ENCODE assay signal across 8 cellular contexts in the genomic region with DNA sequence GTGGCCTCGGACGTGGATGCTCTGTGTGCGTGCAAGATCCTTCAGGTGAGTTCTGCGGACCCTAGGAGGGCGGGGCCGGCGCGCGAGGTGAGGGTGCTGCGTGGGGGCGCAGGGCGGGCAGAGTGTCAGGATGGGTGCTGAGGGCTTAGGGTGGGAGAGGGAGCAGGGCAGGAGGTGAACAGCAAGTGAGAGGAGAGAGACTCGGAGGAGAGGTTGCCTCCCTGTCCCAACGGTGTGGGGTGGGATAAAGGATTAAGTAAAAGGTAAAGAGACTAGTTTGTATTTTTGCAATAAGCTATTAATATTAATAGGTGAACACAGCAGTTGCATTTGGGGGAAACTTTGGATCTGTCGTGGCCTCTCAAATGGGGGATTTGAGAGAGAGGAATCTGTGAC. TPM values are rescaled to one million over a fixed set of nuclear protein-coding genes. Genes with fewer than 3 reads are reported as not detected.
A peak's percentile ranks its signal among the peaks of the same experiment; 100 is the strongest.
DNase-seq lines count a peak whose midpoint lies in the region; ATAC-seq, FAIRE-seq and TF ChIP-seq lines count a peak whose summit lies in the region.

No MANE protein-coding gene starts in this region.

- CTCF ChIA-PET in activated CD8-positive, alpha-beta memory T cell treated with anti-CD3 and anti-CD28 coated beads, Interleukin-2, amount 10 ng/mL, durations not matched to agents 7 days and 5 days (lab: Charles Lee), result interaction anchor here (0.5 to 1.5 kb wide), 5 partner anchors 21 to 336 kb away, joined by 3 to 6 read pairs (median 4); a partner anchor contains a TSS
- CTCF ChIA-PET in T-cell (lab: Charles Lee), result interaction anchor here in 1 of 2 donors (0.9 to 1.1 kb wide), 3 partner anchors 28 to 336 kb away, joined by 3 to 7 read pairs (median 6); a partner anchor contains a TSS

- H3K27ac Mint-ChIP-seq in activated CD8-positive, alpha-beta memory T cell treated with anti-CD3 and anti-CD28 coated beads, Interleukin-2, amount 10 ng/mL, durations not matched to agents 7 days and 5 days, result peak overlapping the region; percentile 98
- no peak overlapping the region for H3K27ac Mint-ChIP-seq in T-cell
- peak overlapping the region; percentile 91 to 100 for H3K27ac Mint-ChIP-seq in stimulated activated naive CD8-positive, alpha-beta T cell treated with anti-CD3 and anti-CD28 coated beads, Interleukin-15, amount 100 ng/mL, for 72 hours

- H3K27me3 Mint-ChIP-seq in activated CD8-positive, alpha-beta memory T cell treated with anti-CD3 and anti-CD28 coated beads, Interleukin-2, amount 10 ng/mL, durations not matched to agents 7 days and 5 days, result no peaks in the 10 kb centered on the region
- no peaks in the 10 kb centered on the region for H3K27me3 Mint-ChIP-seq in T-cell
- H3K27me3 Mint-ChIP-seq in stimulated activated naive CD8-positive, alpha-beta T cell treated with anti-CD3 and anti-CD28 coated beads, Interleukin-15, amount 100 ng/mL, for 72 hours, result no peaks in the 10 kb centered on the region

- peak overlapping the region; percentile 99 for H3K4me3 Mint-ChIP-seq in activated CD8-positive, alpha-beta memory T cell treated with anti-CD3 and anti-CD28 coated beads, Interleukin-2, amount 10 ng/mL, durations not matched to agents 7 days and 5 days
- H3K4me3 Mint-ChIP-seq in T-cell, result peak overlapping the region; percentile 84 to 93 (median 93)
- H3K4me3 Mint-ChIP-seq in stimulated activated naive CD8-positive, alpha-beta T cell treated with anti-CD3 and anti-CD28 coated beads, Interleukin-15, amount 100 ng/mL, for 72 hours, result peak overlapping the region; percentile 98 to 99

- no peak for DNase-seq in activated CD8-positive, alpha-beta memory T cell treated with anti-CD3 and anti-CD28 coated beads, Interleukin-2, amount 10 ng/mL, durations not matched to agents 7 days and 5 days
- DNase-seq in activated CD8-positive, alpha-beta memory T cell treated with anti-CD3 and anti-CD28 coated beads, Interleukin-2, amount 50 U/mL, for 48 hours, result no peak
- peak in 2 of 34 experiments; percentile 6 to 7 for DNase-seq in T-cell
- no peak for DNase-seq in stimulated activated naive CD8-positive, alpha-beta T cell treated with anti-CD3 and anti-CD28 coated beads, Interleukin-15, amount 100 ng/mL, for 72 hours
- DNase-seq in mucosa of gallbladder (ENCODE audit: low spot score), result no peak
- no peak for DNase-seq in activated CD4-positive, CD25-positive, alpha-beta regulatory T cell (lab: John Stamatoyannopoulos, UW)
- DNase-seq in GM12892 (ENCODE audit: insufficient read length), result no peak

- ATAC-seq in activated CD8-positive, alpha-beta memory T cell treated with anti-CD3 and anti-CD28 coated beads, Interleukin-2, amount 10 ng/mL, durations not matched to agents 7 days and 5 days, result peak; percentile 2
- no peak for ATAC-seq in T-cell (replicated peaks in 1 of 4)
- peak; percentile 10 for ATAC-seq in stimulated activated naive CD8-positive, alpha-beta T cell treated with anti-CD3 and anti-CD28 coated beads, Interleukin-15, amount 100 ng/mL, for 72 hours

- no peaks in the 10 kb centered on the region for H3K9me3 Mint-ChIP-seq in activated CD8-positive, alpha-beta memory T cell treated with anti-CD3 and anti-CD28 coated beads, Interleukin-2, amount 10 ng/mL, durations not matched to agents 7 days and 5 days (ENCODE audit: low read depth)
- no peaks in the 10 kb centered on the region for H3K9me3 Mint-ChIP-seq in T-cell
- no peaks in the 10 kb centered on the region for H3K9me3 Mint-ChIP-seq in stimulated activated naive CD8-positive, alpha-beta T cell treated with anti-CD3 and anti-CD28 coated beads, Interleukin-15, amount 100 ng/mL, for 72 hours

- no peak for FAIRE-seq in GM12892 (lab: Jason Lieb, UNC)

- TF ChIP-seq POLR2A in GM12892 (IDR thresholded peaks at IDR 0.05; ENCODE audit: low read depth, low read length), result no peak

- peak overlapping the region; percentile 85 for H3K4me3 ChIP-seq in iPS-11a (ENCODE audit: low read depth, low read length)

- peaks cover 41% of the 10 kb centered on the region for H3K4me1 Mint-ChIP-seq in activated CD8-positive, alpha-beta memory T cell treated with anti-CD3 and anti-CD28 coated beads, Interleukin-2, amount 10 ng/mL, durations not matched to agents 7 days and 5 days
- peaks cover 32 to 34% (median 32%) of the 10 kb centered on the region in 3 donors for H3K4me1 Mint-ChIP-seq in T-cell
- peaks cover 47% of the 10 kb centered on the region for H3K4me1 Mint-ChIP-seq in stimulated activated naive CD8-positive, alpha-beta T cell treated with anti-CD3 and anti-CD28 coated beads, Interleukin-15, amount 100 ng/mL, for 72 hours

- H3K36me3 Mint-ChIP-seq in activated CD8-positive, alpha-beta memory T cell treated with anti-CD3 and anti-CD28 coated beads, Interleukin-2, amount 10 ng/mL, durations not matched to agents 7 days and 5 days, result peaks cover 26% of the 10 kb centered on the region
- H3K36me3 Mint-ChIP-seq in T-cell, result peaks cover 6% of the 10 kb centered on the region

- POLR2A ChIA-PET in T-cell (lab: Charles Lee), result interaction anchor here in 1 of 2 donors (0.6 to 0.7 kb wide), 2 partner anchors 382 to 1483 kb away, joined by 3 to 5 read pairs; no protein-coding TSS in a partner anchor

RNA-seq across cellular contexts. Expression of a gene that starts 0.5 kb away (rescaled TPM):
- total RNA-seq in activated CD8-positive, alpha-beta memory T cell treated with anti-CD3 and anti-CD28 coated beads, Interleukin-2, amount 10 ng/mL, durations not matched to agents 7 days and 5 days, result 100 to 1,000 TPM in 1 of 2 experiments, 10 to 100 TPM in 1; 94.8 to 104 TPM
- 1 to 10 TPM in 4 of 5 donors, under 1 TPM in 1; 0.56 to 2.7 (median 2.2) TPM for total RNA-seq in T-cell
- total RNA-seq in mucosa of gallbladder, result 1.6 TPM
- polyA plus RNA-seq in GM12892 (2012; ENCODE audit: missing spikeins), result 40.5 TPM

RNA-seq across cellular contexts. Expression of a gene that starts 1.2 kb away (rescaled TPM):
- total RNA-seq in activated CD8-positive, alpha-beta memory T cell treated with anti-CD3 and anti-CD28 coated beads, Interleukin-2, amount 10 ng/mL, durations not matched to agents 7 days and 5 days, result 100 to 1,000 TPM in 1 of 2 experiments, 10 to 100 TPM in 1; 80.1 to 111 TPM
- total RNA-seq in T-cell (10 to 100 TPM; 52.9 to 85.1 (median 60.0) TPM), mucosa of gallbladder (50.4 TPM)
- 105 TPM for polyA plus RNA-seq in GM12892 (2012; ENCODE audit: missing spikeins)

RNA-seq across cellular contexts. Expression of a gene that starts 32.7 kb away (rescaled TPM):
- 10 to 100 TPM; 31.1 to 36.4 TPM for total RNA-seq in activated CD8-positive, alpha-beta memory T cell treated with anti-CD3 and anti-CD28 coated beads, Interleukin-2, amount 10 ng/mL, durations not matched to agents 7 days and 5 days
- total RNA-seq in T-cell, result 10 to 100 TPM; 34.5 to 41.3 (median 40.9) TPM
- total RNA-seq in mucosa of gallbladder, result 33.3 TPM
- 29.1 TPM for polyA plus RNA-seq in GM12892 (2012; ENCODE audit: missing spikeins)

RNA-seq across cellular contexts. Expression of a gene that starts 44.0 kb away (rescaled TPM):
- not detected for total RNA-seq in activated CD8-positive, alpha-beta memory T cell treated with anti-CD3 and anti-CD28 coated beads, Interleukin-2, amount 10 ng/mL, durations not matched to agents 7 days and 5 days
- under 1 TPM in 4 of 5 donors, not detected in 1; 0.36 to 0.98 (median 0.85) TPM for total RNA-seq in T-cell
- 27.5 TPM for total RNA-seq in mucosa of gallbladder
- not detected for polyA plus RNA-seq in GM12892 (2012; ENCODE audit: missing spikeins)

RNA-seq across cellular contexts. Expression of a gene that starts 47.8 kb away (rescaled TPM):
- 10 to 100 TPM; 27.0 to 32.4 TPM for total RNA-seq in activated CD8-positive, alpha-beta memory T cell treated with anti-CD3 and anti-CD28 coated beads, Interleukin-2, amount 10 ng/mL, durations not matched to agents 7 days and 5 days
- total RNA-seq in T-cell (10 to 100 TPM; 12.1 to 16.1 (median 12.3) TPM), mucosa of gallbladder (25.7 TPM)
- 64.1 TPM for polyA plus RNA-seq in GM12892 (2012; ENCODE audit: missing spikeins)

Comparison
In these comparisons a context has a peak if more than half of its experiments do, and no peak if none do; other contexts are left out.
1. ATAC-seq: peak in activated CD8-positive, alpha-beta memory T cell treated with anti-CD3 and anti-CD28 coated beads, Interleukin-2, amount 10 ng/mL, durations not matched to agents 7 days and 5 days (single experiment) and stimulated activated naive CD8-positive, alpha-beta T cell treated with anti-CD3 and anti-CD28 coated beads, Interleukin-15, amount 100 ng/mL, for 72 hours (single experiment); none in T-cell (0 of 4).
2. H3K27ac Mint-ChIP-seq: peak in activated CD8-positive, alpha-beta memory T cell treated with anti-CD3 and anti-CD28 coated beads, Interleukin-2, amount 10 ng/mL, durations not matched to agents 7 days and 5 days (single experiment) and stimulated activated naive CD8-positive, alpha-beta T cell treated with anti-CD3 and anti-CD28 coated beads, Interleukin-15, amount 100 ng/mL, for 72 hours (2 of 2); none in T-cell (0 of 2).
3. RNA of a gene that starts 0.5 kb away (total RNA-seq): 94.8 to 104 TPM in activated CD8-positive, alpha-beta memory T cell treated with anti-CD3 and anti-CD28 coated beads, Interleukin-2, amount 10 ng/mL, durations not matched to agents 7 days and 5 days; 0.56 to 2.7 TPM in T-cell and 1.6 TPM in mucosa of gallbladder (single experiment); every median in the first group is over 10 times any median in the second.
4. Peak in every context shown above with its lines, with median percentiles within 50 percentile points of each other: H3K4me3 Mint-ChIP-seq.